10 cellular contexts compared by ENCODE assay signal in genomic region chr18:37566479-37567060, GRCh38. TPM values are rescaled to one million over a fixed set of nuclear protein-coding genes. Genes with fewer than 3 reads are reported as not detected.
DNase-seq lines count a peak whose midpoint lies in the region; FAIRE-seq and TF ChIP-seq lines count a peak whose summit lies in the region.
"Had no signal": no experiment of that assay in that cellular context is flagged by ENCODE, and none has a peak within 500 bp of the region (broad histone marks: within the 10 kb centered on the region; RNA-seq: fewer than 3 reads in every experiment).

No MANE protein-coding gene starts in this region.

- intact Hi-C loops in activated CD4-positive, alpha-beta T cell treated with anti-CD3 and anti-CD28 coated beads, Interleukin-2, amount 10 ng/mL, durations not matched to agents 24 days and 14 days (cut with micrococcal nuclease), result no loop called here
- intact Hi-C loops in thyroid gland (cut with DNase I), result no loop called here

- H4K20me1 ChIP-seq in astrocyte (ENCODE audit: insufficient read depth, low read length), result no peaks in the 10 kb centered on the region

- H3K4me3 ChIP-seq in astrocyte (ENCODE audit: insufficient read depth, low read depth, low read length), result peak overlapping the region; percentile 17
- peak overlapping the region; percentile 36 for H3K4me3 ChIP-seq in kidney epithelial cell (ENCODE audit: low read depth, low read length)
- H3K4me3 ChIP-seq in thyroid gland (replicated peaks in 1 of 3), result peak overlapping the region in 2 of 3 donors; percentile 27 to 39

- no peaks in the 10 kb centered on the region for H3K9me3 ChIP-seq in astrocyte (ENCODE audit: insufficient read depth, low read depth, low read length)
- H3K9me3 ChIP-seq in thyroid gland, result no peaks in the 10 kb centered on the region

- H3K27me3 ChIP-seq in astrocyte (ENCODE audit: insufficient read depth, low read length) (peaks cover 33% of the 10 kb centered on the region), kidney epithelial cell (ENCODE audit: control insufficient read depth, insufficient read depth, low read length) (peaks cover 71% of the 10 kb centered on the region), thyroid gland (peaks cover 24% of the 10 kb centered on the region)

- peak overlapping the region; percentile 41 for H3K4me3 Mint-ChIP-seq in activated CD4-positive, alpha-beta T cell treated with anti-CD3 and anti-CD28 coated beads, Interleukin-2, amount 10 ng/mL, durations not matched to agents 24 days and 14 days
- peak overlapping the region; percentile 84 for H3K4me3 Mint-ChIP-seq in astrocyte (ENCODE audit: unreplicated experiment)

- 0 to 3% methylated on average over 30 to 36 of the region's 51 CpGs for WGBS in thyroid gland, 2 donors

- peak overlapping the region; percentile 74 for H3K4me2 ChIP-seq in astrocyte (ENCODE audit: low read length)

- no peak overlapping the region for H3K27ac Mint-ChIP-seq in activated CD4-positive, alpha-beta T cell treated with anti-CD3 and anti-CD28 coated beads, Interleukin-2, amount 10 ng/mL, durations not matched to agents 24 days and 14 days
- no peak overlapping the region for H3K27ac Mint-ChIP-seq in astrocyte (ENCODE audit: unreplicated experiment)

- no peak for DNase-seq in activated CD4-positive, alpha-beta T cell treated with anti-CD3 and anti-CD28 coated beads, Interleukin-2, amount 10 ng/mL, durations not matched to agents 24 days and 14 days
- no peak for DNase-seq in activated CD4-positive, alpha-beta T cell treated with anti-CD3 and anti-CD28 coated beads for 1 hour
- no peak for DNase-seq in astrocyte (ENCODE audit: low read depth)
- no peak for DNase-seq in kidney epithelial cell (ENCODE audit: low read depth)
- DNase-seq in thyroid gland, result no peak
- DNase-seq in middle frontal gyrus (ENCODE audit: extremely low spot score, low spot score), result no peak
- DNase-seq in epidermal melanocyte (ENCODE audit: insufficient read length, low spot score), result no peak
- no peak for DNase-seq in islet precursor cell
- DNase-seq: DND-41 had no signal

- H2AFZ ChIP-seq in astrocyte (ENCODE audit: low read depth, low read length), result no peak overlapping the region

- peaks cover 62% of the 10 kb centered on the region for H3K27me3 Mint-ChIP-seq in activated CD4-positive, alpha-beta T cell treated with anti-CD3 and anti-CD28 coated beads, Interleukin-2, amount 10 ng/mL, durations not matched to agents 24 days and 14 days
- H3K27me3 Mint-ChIP-seq in astrocyte (ENCODE audit: low read depth, unreplicated experiment), result peaks cover 74% of the 10 kb centered on the region

- TF ChIP-seq CTCF in astrocyte (IDR thresholded peaks at IDR 0.05; ENCODE audit: insufficient read depth, low read depth, low read length) (no peak), kidney epithelial cell (IDR thresholded peaks at IDR 0.05; ENCODE audit: insufficient read depth, low read length, poor library complexity, severe bottlenecking) (no peak), thyroid gland (IDR thresholded peaks at IDR 0.05) (no peak)

- FAIRE-seq in astrocyte (lab: Jason Lieb, UNC), result no peak

- no peak overlapping the region for H3K9ac ChIP-seq in astrocyte (ENCODE audit: low read length)

- no peaks in the 10 kb centered on the region for H3K79me2 ChIP-seq in astrocyte (ENCODE audit: insufficient read depth, low read length)

- H3K9me3 Mint-ChIP-seq in activated CD4-positive, alpha-beta T cell treated with anti-CD3 and anti-CD28 coated beads, Interleukin-2, amount 10 ng/mL, durations not matched to agents 24 days and 14 days, result no peaks in the 10 kb centered on the region
- peaks cover 3% of the 10 kb centered on the region for H3K9me3 Mint-ChIP-seq in astrocyte (ENCODE audit: unreplicated experiment)

- no peak overlapping the region for H3K27ac ChIP-seq in astrocyte (ENCODE audit: low read depth, low read length)
- H3K27ac ChIP-seq in thyroid gland, result no peak overlapping the region

- peaks cover 2% of the 10 kb centered on the region for H3K4me1 Mint-ChIP-seq in activated CD4-positive, alpha-beta T cell treated with anti-CD3 and anti-CD28 coated beads, Interleukin-2, amount 10 ng/mL, durations not matched to agents 24 days and 14 days
- H3K4me1 Mint-ChIP-seq in astrocyte (ENCODE audit: low read depth, unreplicated experiment), result peaks cover 2% of the 10 kb centered on the region

- H3K36me3 ChIP-seq in astrocyte (ENCODE audit: insufficient read depth, low read length) (no peaks in the 10 kb centered on the region), kidney epithelial cell (ENCODE audit: control insufficient read depth, insufficient read depth, low read length) (no peaks in the 10 kb centered on the region), thyroid gland (no peaks in the 10 kb centered on the region)

- TF ChIP-seq POLR2A in thyroid gland (IDR thresholded peaks at IDR 0.05), result no peak

- peaks cover 3% of the 10 kb centered on the region for H3K36me3 Mint-ChIP-seq in activated CD4-positive, alpha-beta T cell treated with anti-CD3 and anti-CD28 coated beads, Interleukin-2, amount 10 ng/mL, durations not matched to agents 24 days and 14 days (ENCODE audit: low read depth)
- H3K36me3 Mint-ChIP-seq in astrocyte (ENCODE audit: low read depth, unreplicated experiment), result no peaks in the 10 kb centered on the region

- peaks cover 4% of the 10 kb centered on the region for H3K4me1 ChIP-seq in astrocyte (ENCODE audit: insufficient read depth, low read length)
- H3K4me1 ChIP-seq in thyroid gland, result peaks cover 22 to 25% of the 10 kb centered on the region in 2 donors

RNA-seq across cellular contexts. Expression of gene CELF4, which starts 1.0 kb away (rescaled TPM):
- not detected in 2 replicates for total RNA-seq in activated CD4-positive, alpha-beta T cell treated with anti-CD3 and anti-CD28 coated beads, Interleukin-2, amount 10 ng/mL, durations not matched to agents 24 days and 14 days
- total RNA-seq in astrocyte, result 0.16 TPM in 1 of 2 replicates, not detected in the other
- total RNA-seq in kidney epithelial cell, result 0.34 TPM in 1 of 2 replicates, not detected in the other
- total RNA-seq in thyroid gland, result 1 to 10 TPM in 1 of 4 donors, not detected in 3; 4.3 TPM
- total RNA-seq: LHCN-M2 had no signal
